15 cellular contexts compared by ENCODE assay signal in genomic region chr12:116735084-116735483, GRCh38. TPM values are rescaled to one million over a fixed set of nuclear protein-coding genes. Genes with fewer than 3 reads are reported as not detected.
DNase-seq lines count a peak whose midpoint lies in the region; ATAC-seq and TF ChIP-seq lines count a peak whose summit lies in the region.
"Had no signal": no experiment of that assay in that cellular context is flagged by ENCODE, and none has a peak within 500 bp of the region (broad histone marks: within the 10 kb centered on the region; RNA-seq: fewer than 3 reads in every experiment).

No MANE protein-coding gene starts in this region.

- CTCF ChIA-PET in T-cell (lab: Charles Lee): no interaction called here

- H3K36me3 ChIP-seq in WERI-Rb-1: peaks cover 20% of the 10 kb centered on the region
- H3K36me3 ChIP-seq in mucosa of descending colon (ENCODE audit: low read depth): no peaks in the 10 kb centered on the region
- peaks cover 0 to 46% of the 10 kb centered on the region in 2 donors for H3K36me3 ChIP-seq in psoas muscle (ENCODE audit: insufficient read depth in 1 of 2, low read depth in 1 of 2)

- peaks cover 28% of the 10 kb centered on the region for H3K4me1 Mint-ChIP-seq in stimulated activated naive CD8-positive, alpha-beta T cell treated with anti-CD3 and anti-CD28 coated beads, Interleukin-15, Interleukin-2, amounts not matched to agents 100 ng/mL and 50 ng/mL, for 24 hours (ENCODE audit: low read depth)
- peaks cover 38% of the 10 kb centered on the region for H3K4me1 Mint-ChIP-seq in stimulated activated naive CD8-positive, alpha-beta T cell treated with anti-CD3 and anti-CD28 coated beads, Interleukin-15, amount 100 ng/mL, for 72 hours
- peaks cover 40 to 52% (median 42%) of the 10 kb centered on the region in 3 donors for H3K4me1 Mint-ChIP-seq in T-cell
- H3K4me1 Mint-ChIP-seq in mesothelial cell of epicardium: peaks cover 18% of the 10 kb centered on the region

- no peak overlapping the region for H3K27ac Mint-ChIP-seq in stimulated activated naive CD8-positive, alpha-beta T cell treated with anti-CD3 and anti-CD28 coated beads, Interleukin-15, Interleukin-2, amounts not matched to agents 100 ng/mL and 50 ng/mL, for 24 hours
- peak overlapping the region in 1 of 2 donors; percentile 66 for H3K27ac Mint-ChIP-seq in stimulated activated naive CD8-positive, alpha-beta T cell treated with anti-CD3 and anti-CD28 coated beads, Interleukin-15, amount 100 ng/mL, for 72 hours
- peak overlapping the region; percentile 9 to 56 for H3K27ac Mint-ChIP-seq in T-cell
- H3K27ac Mint-ChIP-seq in mesothelial cell of epicardium: no peak overlapping the region

- no peak for DNase-seq in stimulated activated naive CD8-positive, alpha-beta T cell treated with anti-CD3 and anti-CD28 coated beads, Interleukin-15, amount 100 ng/mL, for 72 hours
- DNase-seq in T-cell (no peak), mesothelial cell of epicardium (ENCODE audit: low spot score in 2 of 2, unreplicated experiment in 2 of 2) (no peak), WERI-Rb-1 (no peak), mucosa of descending colon (no peak), psoas muscle (no peak)
- DNase-seq: left lung; NCI-H1417; NCI-H510A treated with DMSO at 0.1 percent for 48 hours; SHP77; stimulated activated naive CD4-positive, alpha-beta T cell; transverse colon had no signal

- intact Hi-C loops in mucosa of descending colon (cut with DNase I, micrococcal nuclease) (no loop called here), psoas muscle (cut with DNase I) (loop anchor here in 1 of 2 donors (5.0 kb wide), 1 partner anchor 82 kb away; no protein-coding TSS in a partner anchor)

- no peak for TF ChIP-seq CTCF in mesothelial cell of epicardium (IDR thresholded peaks at IDR 0.05; ENCODE audit: unreplicated experiment)
- TF ChIP-seq CTCF in WERI-Rb-1 (IDR thresholded peaks at IDR 0.05; ENCODE audit: low read depth, low read length): no peak
- no peak for TF ChIP-seq CTCF in mucosa of descending colon (IDR thresholded peaks at IDR 0.05)
- no peak for TF ChIP-seq CTCF in psoas muscle (IDR thresholded peaks at IDR 0.05)

- H3K27me3 ChIP-seq in WERI-Rb-1 (ENCODE audit: insufficient read depth, low read depth, severe bottlenecking): no peaks in the 10 kb centered on the region
- no peaks in the 10 kb centered on the region for H3K27me3 ChIP-seq in psoas muscle (ENCODE audit: insufficient read depth in 3 of 3, low read length in 2 of 3)
- H3K27me3 ChIP-seq: left lung, transverse colon had no signal

- WGBS in psoas muscle, 3 donors: 81 to 86% (median 85%) methylated on average over 10 of the region's 10 CpGs

- peak overlapping the region; percentile 11 for H3K4me3 Mint-ChIP-seq in stimulated activated naive CD8-positive, alpha-beta T cell treated with anti-CD3 and anti-CD28 coated beads, Interleukin-15, Interleukin-2, amounts not matched to agents 100 ng/mL and 50 ng/mL, for 24 hours
- H3K4me3 Mint-ChIP-seq in stimulated activated naive CD8-positive, alpha-beta T cell treated with anti-CD3 and anti-CD28 coated beads, Interleukin-15, amount 100 ng/mL, for 72 hours: peak overlapping the region in 1 of 2 donors; percentile 35
- H3K4me3 Mint-ChIP-seq in T-cell (peak overlapping the region; percentile 44 to 97 (median 45)), mesothelial cell of epicardium (peak overlapping the region; percentile 25)

- H3K4me3 ChIP-seq in WERI-Rb-1 (ENCODE audit: low read depth, low read length) (no peak overlapping the region), mucosa of descending colon (no peak overlapping the region), psoas muscle (no peak overlapping the region)
- H3K4me3 ChIP-seq: left lung, transverse colon had no signal

- no peak for ATAC-seq in stimulated activated naive CD8-positive, alpha-beta T cell treated with anti-CD3 and anti-CD28 coated beads, Interleukin-15, amount 100 ng/mL, for 72 hours
- no peak for ATAC-seq in T-cell (replicated peaks in 1 of 4)
- no peak for ATAC-seq in mucosa of descending colon
- ATAC-seq in psoas muscle: no peak
- ATAC-seq in GM18861 (IDR thresholded peaks at IDR 0.05; ENCODE audit: unreplicated experiment): no peak
- ATAC-seq: left lung had no signal

- H3K27ac ChIP-seq in WERI-Rb-1: no peak overlapping the region
- H3K27ac ChIP-seq in psoas muscle: no peak overlapping the region
- H3K27ac ChIP-seq: parathyroid adenoma, transverse colon had no signal

- H3K36me3 Mint-ChIP-seq in stimulated activated naive CD8-positive, alpha-beta T cell treated with anti-CD3 and anti-CD28 coated beads, Interleukin-15, Interleukin-2, amounts not matched to agents 100 ng/mL and 50 ng/mL, for 24 hours (ENCODE audit: low read depth): peaks cover 19% of the 10 kb centered on the region
- H3K36me3 Mint-ChIP-seq in T-cell: peaks cover 22% of the 10 kb centered on the region
- H3K36me3 Mint-ChIP-seq in mesothelial cell of epicardium: peaks cover 15% of the 10 kb centered on the region

- no peaks in the 10 kb centered on the region for H3K9me3 Mint-ChIP-seq in stimulated activated naive CD8-positive, alpha-beta T cell treated with anti-CD3 and anti-CD28 coated beads, Interleukin-15, Interleukin-2, amounts not matched to agents 100 ng/mL and 50 ng/mL, for 24 hours
- H3K9me3 Mint-ChIP-seq in stimulated activated naive CD8-positive, alpha-beta T cell treated with anti-CD3 and anti-CD28 coated beads, Interleukin-15, amount 100 ng/mL, for 72 hours: no peaks in the 10 kb centered on the region
- H3K9me3 Mint-ChIP-seq in T-cell (no peaks in the 10 kb centered on the region), mesothelial cell of epicardium (no peaks in the 10 kb centered on the region)

- no peaks in the 10 kb centered on the region for H3K27me3 Mint-ChIP-seq in stimulated activated naive CD8-positive, alpha-beta T cell treated with anti-CD3 and anti-CD28 coated beads, Interleukin-15, Interleukin-2, amounts not matched to agents 100 ng/mL and 50 ng/mL, for 24 hours
- no peaks in the 10 kb centered on the region for H3K27me3 Mint-ChIP-seq in stimulated activated naive CD8-positive, alpha-beta T cell treated with anti-CD3 and anti-CD28 coated beads, Interleukin-15, amount 100 ng/mL, for 72 hours
- H3K27me3 Mint-ChIP-seq in T-cell (no peaks in the 10 kb centered on the region), mesothelial cell of epicardium (ENCODE audit: low read depth) (no peaks in the 10 kb centered on the region)

- POLR2A ChIA-PET in T-cell (lab: Charles Lee): no interaction called here

- H3K4me1 ChIP-seq in mucosa of descending colon (ENCODE audit: low read depth): peaks cover 12% of the 10 kb centered on the region
- H3K4me1 ChIP-seq in psoas muscle: peaks cover 13% of the 10 kb centered on the region

- H3K9me3 ChIP-seq in WERI-Rb-1 (ENCODE audit: severe bottlenecking): no peaks in the 10 kb centered on the region
- H3K9me3 ChIP-seq in mucosa of descending colon: no peaks in the 10 kb centered on the region
- no peaks in the 10 kb centered on the region for H3K9me3 ChIP-seq in psoas muscle
- H3K9me3 ChIP-seq: left lung, transverse colon had no signal

RNA-seq across cellular contexts. Expression of gene SPRING1, which starts 2.8 kb away (rescaled TPM):
- total RNA-seq in T-cell (10 to 100 TPM; 15.0 to 31.7 (median 30.9) TPM), mesothelial cell of epicardium (34.3 to 36.2 TPM (median 35.8 TPM) in 3 replicates), mucosa of descending colon (10 to 100 TPM; 32.2 to 53.7 (median 53.6) TPM), psoas muscle (1 to 10 TPM; 6.3 to 9.9 (median 7.9) TPM)
- 10 to 100 TPM in 1 of 3 donors, 1 to 10 TPM in 2; 4.1 to 10.6 (median 8.4) TPM for polyA plus RNA-seq in psoas muscle

RNA-seq across cellular contexts. Expression of gene RNFT2, which starts 3.0 kb away (rescaled TPM):
- 1 to 10 TPM; 5.1 to 7.6 (median 6.9) TPM for total RNA-seq in T-cell
- total RNA-seq in mesothelial cell of epicardium: 27.7 to 33.2 TPM (median 32.5 TPM) in 3 replicates
- total RNA-seq in mucosa of descending colon: 1 to 10 TPM; 2.0 to 3.7 (median 2.1) TPM
- total RNA-seq in psoas muscle: under 1 TPM; 0.22 to 0.64 (median 0.50) TPM
- polyA plus RNA-seq in psoas muscle: under 1 TPM; 0.04 to 0.36 (median 0.34) TPM

Comparison
In these comparisons a context has a peak if more than half of its experiments do, and no peak if none do; other contexts are left out.
1. H3K27ac Mint-ChIP-seq: peak in T-cell (2 of 2); none in stimulated activated naive CD8-positive, alpha-beta T cell treated with anti-CD3 and anti-CD28 coated beads, Interleukin-15, Interleukin-2, amounts not matched to agents 100 ng/mL and 50 ng/mL, for 24 hours (single experiment) and mesothelial cell of epicardium (single experiment).